In the genomic region with DNA sequence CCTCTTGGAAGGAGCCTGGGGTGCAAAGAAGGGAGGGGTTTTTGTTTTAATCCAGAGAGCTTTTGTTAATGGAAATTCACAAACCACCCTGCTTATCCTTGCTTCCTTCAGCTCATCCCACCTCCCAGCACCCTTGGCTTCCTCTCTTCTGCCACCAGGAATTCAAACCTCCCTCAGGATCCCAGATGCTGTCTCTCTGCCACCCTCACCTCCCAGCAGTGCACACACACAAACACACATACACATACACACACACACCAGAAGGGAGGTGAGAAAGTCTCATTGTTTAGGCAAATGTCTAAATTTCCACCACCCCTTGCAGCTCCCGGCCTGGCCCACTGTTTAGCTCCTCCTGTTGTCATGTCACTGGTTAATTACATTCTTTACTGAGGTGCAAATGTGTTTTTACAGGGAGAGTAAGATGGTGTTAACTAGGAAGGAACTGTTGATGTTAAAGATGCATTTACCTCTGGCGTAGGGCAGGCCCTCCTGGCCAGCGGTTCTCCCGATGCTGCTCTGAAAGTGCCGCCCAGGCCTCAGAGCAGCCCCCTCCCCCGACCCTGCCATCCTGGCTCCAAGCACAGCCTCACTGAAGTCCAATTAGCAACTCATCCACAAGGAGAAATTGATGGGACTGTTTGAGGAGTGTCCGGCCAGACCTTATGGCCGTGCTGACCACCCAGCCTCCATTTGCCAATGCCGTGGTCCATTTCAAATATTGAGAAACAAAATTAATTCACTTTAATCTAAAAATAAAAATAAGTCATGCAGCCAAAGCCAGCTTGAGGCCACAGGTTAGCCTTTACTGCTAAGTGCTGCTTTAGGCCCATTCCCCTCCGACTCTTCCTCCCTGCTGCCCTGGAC, we compare ENCODE assay signal across 23 cellular contexts.
"Had no signal": no experiment of that assay in that cellular context is flagged by ENCODE, and none has a peak within 500 bp of the region (broad histone marks: within the 10 kb centered on the region; RNA-seq: fewer than 3 reads in every experiment).

No MANE protein-coding gene starts in this region.

- H3K4me1 ChIP-seq: ascending aorta, colonic mucosa, left lung, SJSA1, upper lobe of left lung had no signal

- H3K4me3 ChIP-seq: ascending aorta, colonic mucosa, gastroesophageal sphincter, left lung, lung, SJSA1, upper lobe of left lung had no signal

- H3K9me3 ChIP-seq: ascending aorta, colonic mucosa, gastroesophageal sphincter, left lung, SJSA1, upper lobe of left lung had no signal

- H3K27me3 ChIP-seq: ascending aorta, colonic mucosa, gastroesophageal sphincter, SJSA1, upper lobe of left lung had no signal

- H3K27ac ChIP-seq: ascending aorta, colonic mucosa, epithelial cell of prostate, gastroesophageal sphincter, left lung, SJSA1, upper lobe of left lung had no signal

- H3K9me3 Mint-ChIP-seq: activated CD4-positive, alpha-beta T cell treated with anti-CD3 and anti-CD28 coated beads, Interleukin-2, amount 10 ng/mL, durations not matched to agents 7 days and 5 days; activated naive CD4-positive, alpha-beta T cell treated with anti-CD3 and anti-CD28 coated beads, Interleukin-2, amount 50 U/mL, for 24 hours; central memory CD8-positive, alpha-beta T cell; natural killer cell treated with Interleukin-12 subunit alpha and Interleukin-12 subunit beta and Interleukin-15 and Interleukin-18, amount 100 ng/mL, for 72 hours; stimulated activated naive B cell treated with anti-CD40 and anti-IgM and Interleukin-4, amounts not matched to agents 10 μg/mL and 1 μg/mL and 100 μg/mL, for 72 hours had no signal

- H3K4me1 Mint-ChIP-seq: activated CD4-positive, alpha-beta T cell treated with anti-CD3 and anti-CD28 coated beads, Interleukin-2, amount 10 ng/mL, durations not matched to agents 7 days and 5 days; activated naive CD4-positive, alpha-beta T cell treated with anti-CD3 and anti-CD28 coated beads, Interleukin-2, amount 50 U/mL, for 24 hours; central memory CD8-positive, alpha-beta T cell; immature natural killer cell; stimulated activated naive B cell treated with anti-CD40 and anti-IgM and Interleukin-4, amounts not matched to agents 10 μg/mL and 1 μg/mL and 100 μg/mL, for 72 hours had no signal

- H3K4me3 Mint-ChIP-seq: activated CD4-positive, alpha-beta T cell treated with anti-CD3 and anti-CD28 coated beads, Interleukin-2, amount 10 ng/mL, durations not matched to agents 7 days and 5 days; activated CD8-positive, alpha-beta T cell treated with anti-CD3 and anti-CD28 coated beads, Interleukin-2, amount 10 ng/mL, durations not matched to agents 7 days and 5 days; activated naive CD4-positive, alpha-beta T cell treated with anti-CD3 and anti-CD28 coated beads, Interleukin-2, amount 50 U/mL, for 24 hours; central memory CD8-positive, alpha-beta T cell; immature natural killer cell; natural killer cell treated with Interleukin-12 subunit alpha and Interleukin-12 subunit beta and Interleukin-15 and Interleukin-18, amount 100 ng/mL, for 72 hours; stimulated activated naive B cell treated with anti-CD40 and anti-IgM and Interleukin-4, amounts not matched to agents 10 μg/mL and 1 μg/mL and 100 μg/mL, for 72 hours had no signal

- DNase-seq: activated CD4-positive, alpha-beta T cell treated with anti-CD3 and anti-CD28 coated beads, Interleukin-2, amount 10 ng/mL, durations not matched to agents 7 days and 5 days; activated CD8-positive, alpha-beta T cell treated with anti-CD3 and anti-CD28 coated beads, Interleukin-2, amount 10 ng/mL, durations not matched to agents 7 days and 5 days; activated gamma-delta T cell treated with Interleukin-2 at 50 U/mL for 16 hours; activated T-cell treated with anti-CD3 and anti-CD28 coated beads, Interleukin-2, amount 50 U/mL, for 1 hour; colonic mucosa; immature natural killer cell; kidney glomerular epithelial cell; left lung; small intestine; stimulated activated CD4-positive, alpha-beta T cell treated with anti-CD3 and anti-CD28 coated beads, Interleukin-15, amount 100 ng/mL, for 24 hours; stimulated activated naive B cell treated with anti-CD40 and anti-IgM and Interleukin-4, amounts not matched to agents 10 μg/mL and 1 μg/mL and 100 μg/mL, for 72 hours; T-helper 1 cell; T1000 had no signal

- H3K36me3 Mint-ChIP-seq: activated naive CD4-positive, alpha-beta T cell treated with anti-CD3 and anti-CD28 coated beads, Interleukin-2, amount 50 U/mL, for 24 hours; immature natural killer cell; natural killer cell treated with Interleukin-12 subunit alpha and Interleukin-12 subunit beta and Interleukin-15 and Interleukin-18, amount 100 ng/mL, for 72 hours; stimulated activated naive B cell treated with anti-CD40 and anti-IgM and Interleukin-4, amounts not matched to agents 10 μg/mL and 1 μg/mL and 100 μg/mL, for 72 hours had no signal

- ATAC-seq: gastroesophageal sphincter; left lung; natural killer cell treated with Interleukin-12 subunit alpha and Interleukin-12 subunit beta and Interleukin-15 and Interleukin-18, amount 100 ng/mL, for 72 hours; sciatic nerve; stimulated activated naive B cell treated with anti-CD40 and anti-IgM and Interleukin-4, amounts not matched to agents 10 μg/mL and 1 μg/mL and 100 μg/mL, for 72 hours had no signal

- H3K27ac Mint-ChIP-seq: activated CD4-positive, alpha-beta T cell treated with anti-CD3 and anti-CD28 coated beads, Interleukin-2, amount 10 ng/mL, durations not matched to agents 7 days and 5 days; activated CD8-positive, alpha-beta T cell treated with anti-CD3 and anti-CD28 coated beads, Interleukin-2, amount 10 ng/mL, durations not matched to agents 7 days and 5 days; activated naive CD4-positive, alpha-beta T cell treated with anti-CD3 and anti-CD28 coated beads, Interleukin-2, amount 50 U/mL, for 24 hours; immature natural killer cell; natural killer cell treated with Interleukin-12 subunit alpha and Interleukin-12 subunit beta and Interleukin-15 and Interleukin-18, amount 100 ng/mL, for 72 hours; stimulated activated naive B cell treated with anti-CD40 and anti-IgM and Interleukin-4, amounts not matched to agents 10 μg/mL and 1 μg/mL and 100 μg/mL, for 72 hours had no signal

- H3K36me3 ChIP-seq: ascending aorta, colonic mucosa, left lung, SJSA1, upper lobe of left lung had no signal
